ENCODE assay signal across 26 cellular contexts in genomic region chr2:28515176-28515751, GRCh38.
"Had no signal": no experiment of that assay in that cellular context is flagged by ENCODE, and none has a peak within 500 bp of the region (broad histone marks: within the 10 kb centered on the region; RNA-seq: fewer than 3 reads in every experiment).

No MANE protein-coding gene starts in this region.

- H3K27ac ChIP-seq: neural progenitor cell, neutrophil, ovary, parathyroid adenoma, psoas muscle, right lobe of liver, sigmoid colon, stomach, thoracic aorta, thyroid gland, tibial nerve, upper lobe of right lung, uterus had no signal

- H3K4me3 ChIP-seq: neural progenitor cell, ovary, psoas muscle, right lobe of liver, sigmoid colon, stomach, thoracic aorta, thyroid gland, tibial nerve, upper lobe of right lung, uterus had no signal

- H3K4me2 ChIP-seq: neural progenitor cell had no signal

- H3K36me3 ChIP-seq: neural progenitor cell, neutrophil, ovary, right lobe of liver, sigmoid colon, stomach, thoracic aorta, thyroid gland, tibial nerve, upper lobe of right lung, uterus had no signal

- H3K27me3 ChIP-seq: ovary, right lobe of liver, thyroid gland, uterus had no signal

- ATAC-seq: naive thymus-derived CD4-positive, alpha-beta T cell; natural killer cell; psoas muscle; right cardiac atrium; right lobe of liver; stimulated activated effector memory CD8-positive, alpha-beta T cell treated with anti-CD3 and anti-CD28 coated beads, Interleukin-12 subunit alpha, Interleukin-12 subunit beta, amount 100 ng/mL, for 72 hours; stimulated activated naive B cell treated with anti-CD40 and anti-IgM and Interleukin-4, amounts not matched to agents 10 μg/mL and 1 μg/mL and 100 μg/mL, for 72 hours; upper lobe of right lung had no signal

- H3K4me1 ChIP-seq: neural progenitor cell, parathyroid adenoma, right lobe of liver, sigmoid colon, stomach, tibial nerve, upper lobe of right lung, uterus had no signal

- DNase-seq: naive thymus-derived CD4-positive, alpha-beta T cell; natural killer cell; nucleus accumbens; ovary; posterior cingulate gyrus; psoas muscle; right cardiac atrium; right lobe of liver; sigmoid colon; small intestine; stimulated activated CD4-positive, alpha-beta T cell treated with anti-CD3 and anti-CD28 coated beads, Interleukin-15, amount 100 ng/mL, for 24 hours; stimulated activated CD4-positive, alpha-beta T cell treated with anti-CD3 and anti-CD28 coated beads, Interleukin-2, amount 100 ng/mL, for 24 hours; stimulated activated CD4-positive, alpha-beta T cell treated with anti-CD3 and anti-CD28 coated beads, Interleukin-2, amount 100 ng/mL, for 48 hours; stimulated activated CD4-positive, alpha-beta T cell treated with anti-CD3 and anti-CD28 coated beads, Interleukin-4, amount 100 ng/mL, for 24 hours; stimulated activated naive B cell treated with anti-CD40 and anti-IgM and Interleukin-4, amounts not matched to agents 10 μg/mL and 1 μg/mL and 100 μg/mL, for 72 hours; stimulated activated naive CD4-positive, alpha-beta T cell treated with Interleukin-2 at 50 U/mL for 16 hours; stomach; thyroid gland; upper lobe of right lung; uterus had no signal

- H3K79me2 ChIP-seq: parathyroid adenoma had no signal

- H3K9me3 ChIP-seq: neutrophil, ovary, psoas muscle, right lobe of liver, sigmoid colon, thoracic aorta, thyroid gland, upper lobe of right lung, uterus had no signal

- H2AFZ ChIP-seq: neural progenitor cell, parathyroid adenoma had no signal

- H3K9ac ChIP-seq: neural progenitor cell, parathyroid adenoma had no signal
